Comparison of ENCODE assay signal across 8 cellular contexts in genomic region chr1:170531758-170532657, GRCh38. TPM values are rescaled to one million over a fixed set of nuclear protein-coding genes. Genes with fewer than 3 reads are reported as not detected.
A peak's percentile ranks its signal among the peaks of the same experiment; 100 is the strongest.
DNase-seq lines count a peak whose midpoint lies in the region; ATAC-seq and TF ChIP-seq lines count a peak whose summit lies in the region.

GORAB (plus strand) TSS chr1:170532166; CDS start chr1:170532224, 58 bp downstream.

- peak; percentile 91 for DNase-seq in CD14-positive monocyte (ENCODE audit: low spot score)
- peak; percentile 85 for DNase-seq in NCI-H748 (lab: John Stamatoyannopoulos, UW; ENCODE audit: unreplicated experiment)
- peak; percentile 77 for DNase-seq in activated CD4-positive, alpha-beta T cell treated with anti-CD3 and anti-CD28 coated beads, Interleukin-2, amount 50 U/mL, for 4 hours
- peak; percentile 94 for DNase-seq in ecto neural progenitor cell (ENCODE audit: low spot score)
- peak; percentile 91 to 98 for DNase-seq in lower leg skin (ENCODE audit: low spot score in 2 of 2)
- DNase-seq in stimulated activated CD4-positive, alpha-beta T cell treated with anti-CD3 and anti-CD28 coated beads, Interleukin-4, amount 100 ng/mL, for 48 hours (ENCODE audit: low read depth in 2 of 2), result peak; percentile 77 to 81

- no peak within 1 kb of the TSS for H3K27ac Mint-ChIP-seq in CD14-positive monocyte

- ATAC-seq in GM19372 (IDR thresholded peaks at IDR 0.05; ENCODE audit: low read depth, unreplicated experiment), result peak; percentile 94
- ATAC-seq in HG03521 (IDR thresholded peaks at IDR 0.05; ENCODE audit: unreplicated experiment), result peak; percentile 99

- H3K4me3 Mint-ChIP-seq in CD14-positive monocyte, result no peak within 1 kb of the TSS

- TF ChIP-seq POLR2A in lower leg skin (IDR thresholded peaks at IDR 0.05), result no peak

- peaks cover 8 to 10% of the 10 kb centered on the region in 2 donors for H3K36me3 Mint-ChIP-seq in CD14-positive monocyte

- intact Hi-C loops in CD14-positive monocyte (cut with micrococcal nuclease), result loop anchor here in 1 of 2 donors (10.0 kb wide), 2 partner anchors 457 to 637 kb away; partner anchors contain the start of genes KIFAP3 and SCYL3
- intact Hi-C loops in lower leg skin (cut with DNase I; ENCODE audit: low total_unique reads), result no loop called here

- no peak for TF ChIP-seq CTCF in CD14-positive monocyte (IDR thresholded peaks at IDR 0.05)
- TF ChIP-seq CTCF in lower leg skin (IDR thresholded peaks at IDR 0.05), result no peak

- 1% methylated on average over 36 of the region's 36 CpGs for WGBS in lower leg skin, 2 donors

- H3K9me3 Mint-ChIP-seq in CD14-positive monocyte, result no peaks in the 10 kb centered on the region

- peak within 1 kb of the TSS; percentile 74 for H3K4me3 ChIP-seq in lower leg skin (ENCODE audit: low read depth, poor library complexity, severe bottlenecking)

- H3K4me1 Mint-ChIP-seq in CD14-positive monocyte, result peaks cover 10% of the 10 kb centered on the region

- peaks cover 0 to 13% (median 3%) of the 10 kb centered on the region in 3 donors for H3K27me3 Mint-ChIP-seq in CD14-positive monocyte (ENCODE audit: low read depth in 3 of 3)

RNA-seq across cellular contexts. Expression of gene GORAB, which starts in this region (rescaled TPM):
- 1 to 10 TPM in 1 of 2 donors, under 1 TPM in 1; 0.86 to 3.3 TPM for polyA plus RNA-seq in CD14-positive monocyte
- total RNA-seq in lower leg skin, result 1 to 10 TPM; 3.7 to 8.5 (median 5.0) TPM

Comparison
In these comparisons a context has a peak if more than half of its experiments do, and no peak if none do; other contexts are left out.
1. Peak in every context shown above with its lines: DNase-seq, ATAC-seq and H3K4me3 ChIP-seq.